Comparison of ENCODE assay signal across 11 cellular contexts in genomic region chr4:6887591-6888371, GRCh38. TPM values are rescaled to one million over a fixed set of nuclear protein-coding genes. Genes with fewer than 3 reads are reported as not detected.
DNase-seq lines count a peak whose midpoint lies in the region; TF ChIP-seq lines count a peak whose summit lies in the region.
"Had no signal": no experiment of that assay in that cellular context is flagged by ENCODE, and none has a peak within 500 bp of the region (broad histone marks: within the 10 kb centered on the region; RNA-seq: fewer than 3 reads in every experiment).

No MANE protein-coding gene starts in this region.

- H3K4me3 ChIP-seq in DOHH2 (ENCODE audit: low read length) (no peak overlapping the region), fibroblast of villous mesenchyme (ENCODE audit: low read depth, low read length) (no peak overlapping the region)
- H3K4me3 ChIP-seq: Peyer's patch had no signal

- H3K36me3 ChIP-seq in DOHH2 (ENCODE audit: control insufficient read depth, low read length) = no peaks in the 10 kb centered on the region

- H3K4me1 Mint-ChIP-seq in neural crest cell = peaks cover 47% of the 10 kb centered on the region

- H3F3A ChIP-seq in DOHH2 (ENCODE audit: control insufficient read depth, insufficient read depth) = 0 out of 2 replicates have a peak, but pooled peaks cover 8% of the 10 kb centered on the region

- H3K9me2 ChIP-seq in DOHH2 (replicated peaks; ENCODE audit: control insufficient read depth, low read length) = no peaks in the 10 kb centered on the region

- DNase-seq in NOMO-1 treated with dmso at 0.1 percent for 144 hours (lab: John Stamatoyannopoulos, UW; ENCODE audit: unreplicated experiment) = peak; percentile 90
- peak; percentile 36 for DNase-seq in fibroblast of villous mesenchyme (ENCODE audit: low read depth)
- DNase-seq in neural crest cell (ENCODE audit: low read depth, low spot score) = peak; percentile 64
- DNase-seq in DMS114 treated with DMSO at 0.1 percent for 48 hours (lab: John Stamatoyannopoulos, UW; ENCODE audit: unreplicated experiment) = no peak
- no peak for DNase-seq in islet precursor cell
- no peak for DNase-seq in NCI-H1105 treated with DMSO at 0.1 percent for 48 hours (lab: John Stamatoyannopoulos, UW)
- DNase-seq in DMS79 (lab: John Stamatoyannopoulos, UW) = no peak
- DNase-seq: stimulated activated CD4-positive, alpha-beta T cell treated with anti-CD3 and anti-CD28 coated beads, Interleukin-4, amount 100 ng/mL, for 4 hours had no signal

- H3K4me3 Mint-ChIP-seq in neural crest cell = peak overlapping the region; percentile 66

- H3K9me3 Mint-ChIP-seq in neural crest cell = no peaks in the 10 kb centered on the region

- no peaks in the 10 kb centered on the region for H3K27me3 ChIP-seq in DOHH2 (ENCODE audit: control insufficient read depth, low read length)
- H3K27me3 ChIP-seq: Peyer's patch had no signal

- peaks cover 10% of the 10 kb centered on the region for H3K36me3 Mint-ChIP-seq in neural crest cell (ENCODE audit: low read depth)

- H3K9me3 ChIP-seq in DOHH2 (ENCODE audit: control insufficient read depth, insufficient read depth, low read length) = peaks cover 10% of the 10 kb centered on the region
- H3K9me3 ChIP-seq: Peyer's patch had no signal

- peaks cover 9% of the 10 kb centered on the region for H3K4me1 ChIP-seq in DOHH2 (ENCODE audit: control insufficient read depth, low read length)

- H3K27ac Mint-ChIP-seq in neural crest cell (ENCODE audit: unreplicated experiment) = peak overlapping the region; percentile 86

- TF ChIP-seq CTCF in DOHH2 (IDR thresholded peaks at IDR 0.05; ENCODE audit: low read depth, low read length, poor library complexity, severe bottlenecking) = no peak
- no peak for TF ChIP-seq CTCF in fibroblast of villous mesenchyme (IDR thresholded peaks at IDR 0.05; ENCODE audit: insufficient read depth, low read depth, low read length)
- no peak for TF ChIP-seq CTCF in neural crest cell (conservative IDR thresholded peaks at IDR 0.05)

- no peaks in the 10 kb centered on the region for H3K27me3 Mint-ChIP-seq in neural crest cell (ENCODE audit: low read depth)

- no peaks in the 10 kb centered on the region for H3K79me2 ChIP-seq in DOHH2 (ENCODE audit: control insufficient read depth, low read length)
- H3K79me2 ChIP-seq: parathyroid adenoma had no signal

- no peaks in the 10 kb centered on the region for H4K20me1 ChIP-seq in DOHH2 (ENCODE audit: control insufficient read depth, insufficient read depth, low read depth, low read length)

- no peak overlapping the region for H3K27ac ChIP-seq in DOHH2 (ENCODE audit: low read depth, low read length)
- H3K27ac ChIP-seq: parathyroid adenoma had no signal

- H3K4me2 ChIP-seq in DOHH2 (ENCODE audit: low read length) = peak overlapping the region; percentile 11; the same call in 1 of the 2 replicates

RNA-seq across cellular contexts. Expression of gene TBC1D14, which starts 21.8 kb away (rescaled TPM):
- 39.0 and 42.3 TPM in 2 replicates for total RNA-seq in fibroblast of villous mesenchyme
- 56.3 and 58.0 TPM in 2 replicates for total RNA-seq in neural crest cell

Comparison
In these comparisons a context has a peak if more than half of its experiments do, and no peak if none do; other contexts are left out.
1. DNase-seq: peak in NOMO-1 treated with dmso at 0.1 percent for 144 hours (single experiment), fibroblast of villous mesenchyme (single experiment) and neural crest cell (single experiment); none in DMS114 treated with DMSO at 0.1 percent for 48 hours (single experiment), islet precursor cell (single experiment), NCI-H1105 treated with DMSO at 0.1 percent for 48 hours (single experiment) and DMS79 (single experiment).